ENCODE assay signal across 26 cellular contexts in genomic region chr1:182587087-182587486, GRCh38.
"Had no signal": no experiment of that assay in that cellular context is flagged by ENCODE, and none has a peak within 500 bp of the region (broad histone marks: within the 10 kb centered on the region; RNA-seq: fewer than 3 reads in every experiment).

No MANE protein-coding gene starts in this region.

- H3K27me3 ChIP-seq: foreskin keratinocyte, heart right ventricle, right lobe of liver, suprapubic skin, transverse colon, upper lobe of right lung, uterus had no signal

- H3K27ac Mint-ChIP-seq: mesothelial cell of epicardium, progenitor cell of endocrine pancreas had no signal

- FAIRE-seq: keratinocyte had no signal

- H3K4me3 ChIP-seq: right lobe of liver, suprapubic skin, uterus had no signal

- H3K9me3 ChIP-seq: heart right ventricle, right lobe of liver, suprapubic skin, transverse colon, upper lobe of right lung, uterus had no signal

- H3K27ac ChIP-seq: epithelial cell of prostate, foreskin keratinocyte, parathyroid adenoma, right lobe of liver, suprapubic skin, upper lobe of right lung, uterus had no signal

- ATAC-seq: esophagus mucosa; foreskin keratinocyte; heart right ventricle; left lobe of liver; naive thymus-derived CD4-positive, alpha-beta T cell; right lobe of liver; stimulated activated naive CD8-positive, alpha-beta T cell treated with anti-CD3 and anti-CD28 coated beads, Interleukin-15, amount 100 ng/mL, for 72 hours had no signal

- H3K27me3 Mint-ChIP-seq: progenitor cell of endocrine pancreas; stimulated activated naive CD8-positive, alpha-beta T cell treated with anti-CD3 and anti-CD28 coated beads, Interleukin-15, amount 100 ng/mL, for 72 hours had no signal

- DNase-seq: cortex of kidney; foreskin keratinocyte; glutamatergic neuron; heart right ventricle; hypothalamus; immature natural killer cell; mesenchymal stem cell; naive thymus-derived CD4-positive, alpha-beta T cell; right lobe of liver; small intestine; stimulated activated CD4-positive, alpha-beta T cell treated with anti-CD3 and anti-CD28 coated beads, Interleukin-1b, Interleukin-23, amount 100 ng/mL, for 48 hours; stimulated activated CD4-positive, alpha-beta T cell treated with anti-CD3 and anti-CD28 coated beads, Interleukin-4, amount 100 ng/mL, for 1 hour; stimulated activated CD8-positive, alpha-beta memory T cell treated with anti-CD3 and anti-CD28 coated beads, Interleukin-4, amount 100 ng/mL, for 48 hours; stimulated activated naive CD4-positive, alpha-beta T cell; stimulated activated naive CD8-positive, alpha-beta T cell treated with anti-CD3 and anti-CD28 coated beads, Interleukin-15, amount 100 ng/mL, for 72 hours; transverse colon; upper lobe of right lung; uterus had no signal

- H3K36me3 ChIP-seq: right lobe of liver, uterus had no signal

- H3K9me3 Mint-ChIP-seq: immature natural killer cell, mesothelial cell of epicardium had no signal

- H3K4me1 ChIP-seq: foreskin keratinocyte had no signal
